20 cellular contexts compared by ENCODE assay signal in the genomic region with DNA sequence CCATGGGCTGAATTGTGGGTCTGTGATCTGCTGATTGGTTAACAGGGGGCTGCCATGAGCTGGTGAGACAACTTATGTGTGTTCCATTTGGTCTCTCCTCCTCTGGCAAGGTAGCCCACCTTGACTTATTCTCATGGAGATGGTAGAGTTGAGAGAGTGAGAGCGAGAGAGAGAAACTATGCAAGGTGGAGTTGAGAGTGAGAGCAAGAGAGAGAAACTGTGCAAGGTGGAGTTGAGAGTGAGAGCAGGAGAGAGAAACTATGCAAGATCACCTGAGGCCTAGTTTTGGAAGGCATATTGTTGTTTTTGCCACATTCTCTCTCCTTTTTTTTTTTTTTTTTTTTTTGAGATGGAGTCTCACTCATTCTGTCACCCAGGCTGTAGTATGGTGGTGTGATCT.
DNase-seq lines count a peak whose midpoint lies in the region; ATAC-seq, FAIRE-seq and TF ChIP-seq lines count a peak whose summit lies in the region.
"Had no signal": no experiment of that assay in that cellular context is flagged by ENCODE, and none has a peak within 500 bp of the region (broad histone marks: within the 10 kb centered on the region; RNA-seq: fewer than 3 reads in every experiment).

No MANE protein-coding gene starts in this region.

- no peaks in the 10 kb centered on the region for H3K4me1 ChIP-seq in HEK293 (ENCODE audit: control insufficient read depth, insufficient read depth, low read length)
- no peaks in the 10 kb centered on the region for H3K4me1 ChIP-seq in keratinocyte (ENCODE audit: control insufficient read depth, extremely low read depth, insufficient read depth, low read length)

- no peak overlapping the region for H3K9ac ChIP-seq in keratinocyte (ENCODE audit: control insufficient read depth, extremely low read depth, insufficient read depth, low read length)
- H3K9ac ChIP-seq: KMS-11 had no signal

- H3K36me3 Mint-ChIP-seq in WTC11 = peaks cover 3% of the 10 kb centered on the region

- peaks cover 5% of the 10 kb centered on the region; the same call in 1 of the 2 replicates for H3K4me1 Mint-ChIP-seq in WTC11

- dilution Hi-C loops in keratinocyte (cut with MboI; ENCODE audit: extremely low pct_ligation_motif_present, low sequenced_read_pairs) = no loop called here

- peaks cover 7 to 8% of the 10 kb centered on the region in 2 experiments; a peak in 2 of 3 replicates for H3K36me3 ChIP-seq in HEK293 (ENCODE audit: control insufficient read depth in 2 of 2, insufficient read depth in 1 of 2, low read length in 2 of 2)
- H3K36me3 ChIP-seq in keratinocyte (ENCODE audit: control insufficient read depth in 2 of 2, extremely low read depth in 1 of 2, insufficient read depth in 2 of 2, low read length in 2 of 2) = no peaks in the 10 kb centered on the region

- peak overlapping the region; percentile 24; the same call in 1 of the 2 replicates for H3K27ac Mint-ChIP-seq in WTC11

- no peaks in the 10 kb centered on the region for H3K9me3 ChIP-seq in HEK293 (ENCODE audit: control insufficient read depth, insufficient read depth, low read depth, low read length)
- H3K9me3 ChIP-seq in keratinocyte (ENCODE audit: control insufficient read depth, low read depth, low read length) = no peaks in the 10 kb centered on the region

- peak; percentile 23 for FAIRE-seq in keratinocyte (lab: Jason Lieb, UNC)
- FAIRE-seq: GM12891, GM18507, HepG2 had no signal

- H3K27ac ChIP-seq in HEK293 (ENCODE audit: extremely low read depth, low read depth, low read length) = no peak overlapping the region
- H3K27ac ChIP-seq in keratinocyte (ENCODE audit: control insufficient read depth, insufficient read depth, low read length) = no peak overlapping the region
- H3K27ac ChIP-seq: C4-2B, KMS-11 had no signal

- DNase-seq in GM12865 (ENCODE audit: low read depth) (peak; percentile 27), WTC11 (ENCODE audit: low spot score) (no peak), keratinocyte (ENCODE audit: low read depth, low spot score) (no peak), left lobe of liver (ENCODE audit: low spot score) (no peak), NCI-H2107 treated with DMSO at 0.1 percent for 48 hours (lab: John Stamatoyannopoulos, UW; ENCODE audit: unreplicated experiment) (no peak)
- DNase-seq: ACHN; AML-193; CD4-positive, alpha-beta memory T cell; DMS79 treated with DMSO at 0.1 percent for 48 hours; GF-D8; GOT3; H7 had no signal

- CTCF ChIA-PET in HEK293 (lab: Yijun Ruan, JAX) (no interaction called here), WTC11 (lab: Charles Lee) (interaction anchor here (0.5 to 1.5 kb wide), 7 partner anchors 31 to 426 kb away, joined by 3 to 4 read pairs (median 3); partner anchors contain the start of genes METTL5 and UBR3)

- H3K9me1 ChIP-seq in keratinocyte (ENCODE audit: control insufficient read depth, extremely low read depth, insufficient read depth, low read length) = no peaks in the 10 kb centered on the region

- H3K4me3 Mint-ChIP-seq in WTC11 = no peak overlapping the region
- H3K4me3 Mint-ChIP-seq: CD4-positive, alpha-beta memory T cell had no signal

- no peaks in the 10 kb centered on the region for H4K20me1 ChIP-seq in keratinocyte (ENCODE audit: control insufficient read depth, extremely low read depth, insufficient read depth, low read length)

- H3K79me2 ChIP-seq in keratinocyte (ENCODE audit: control insufficient read depth, insufficient read depth, low read length) = no peaks in the 10 kb centered on the region

- H2AFZ ChIP-seq in keratinocyte (ENCODE audit: control insufficient read depth, low read length) = no peak overlapping the region

- TF ChIP-seq CTCF in GM12865 (IDR thresholded peaks at IDR 0.05; ENCODE audit: insufficient read depth, low read depth, low read length, missing control alignments) = no peak
- TF ChIP-seq CTCF in HEK293 (tag by site-specific recombination; IDR thresholded peaks at IDR 0.05) = no peak
- TF ChIP-seq CTCF in WTC11 (IDR thresholded peaks at IDR 0.05) = no peak
- TF ChIP-seq CTCF in keratinocyte (optimal IDR thresholded peaks at IDR 0.05 in 1 of 3, IDR thresholded peaks at IDR 0.05 in 1 of 3, conservative IDR thresholded peaks at IDR 0.05 in 1 of 3; ENCODE audit: extremely low read depth in 1 of 3, insufficient read depth in 2 of 3, low read length in 3 of 3) = no peak

- ATAC-seq in WTC11 (no peak), left lobe of liver (no peak), GM21786 (IDR thresholded peaks at IDR 0.05; ENCODE audit: unreplicated experiment) (no peak)
- ATAC-seq: HCT116, HepG2 had no signal

- H3K4me2 ChIP-seq in keratinocyte (ENCODE audit: control insufficient read depth, extremely low read depth, insufficient read depth, low read depth, low read length) = no peak overlapping the region
- H3K4me2 ChIP-seq: KMS-11 had no signal

- peaks cover under 1% of the 10 kb centered on the region; the same call in 1 of the 2 replicates for H3K9me3 Mint-ChIP-seq in WTC11
- H3K9me3 Mint-ChIP-seq: CD4-positive, alpha-beta memory T cell had no signal

- no peaks in the 10 kb centered on the region for H3K27me3 Mint-ChIP-seq in WTC11 (ENCODE audit: low read depth)
- H3K27me3 Mint-ChIP-seq: CD4-positive, alpha-beta memory T cell had no signal

- POLR2A ChIA-PET in HEK293 (lab: Yijun Ruan, JAX) = no interaction called here
- POLR2A ChIA-PET in WTC11 (lab: Charles Lee) = no interaction called here

- H3K4me3 ChIP-seq in GM12865 (ENCODE audit: low read depth, low read length) (no peak overlapping the region), HEK293 (ENCODE audit: low read depth, low read length) (no peak overlapping the region), keratinocyte (ENCODE audit: control insufficient read depth in 2 of 3, extremely low read depth in 1 of 3, insufficient read depth in 2 of 3, low read depth in 1 of 3, low read length in 3 of 3) (no peak overlapping the region)

- no peaks in the 10 kb centered on the region for H3K27me3 ChIP-seq in keratinocyte (ENCODE audit: control insufficient read depth, extremely low read depth, insufficient read depth, low read length)

TF ChIP-seq in HEK293, 187 proteins besides CTCF, POLR2A, EP300 and RAD21:
- TF ChIP-seq ZNF76 (tag by site-specific recombination; IDR thresholded peaks at IDR 0.05; ENCODE audit: borderline replicate concordance, low read depth) (no peak), PRDM1 (tag by site-specific recombination; IDR thresholded peaks at IDR 0.05) (peak; percentile 86)

TF ChIP-seq in WTC11, 78 proteins besides CTCF, POLR2A, EP300 and RAD21 (continues in another document):
- no peak for TF ChIP-seq JAZF1 (CRISPR knock-in tag; IDR thresholded peaks at IDR 0.05)
- no peak for TF ChIP-seq CREB1 (CRISPR knock-in tag; IDR thresholded peaks at IDR 0.05)
- TF ChIP-seq, protein P1, sequence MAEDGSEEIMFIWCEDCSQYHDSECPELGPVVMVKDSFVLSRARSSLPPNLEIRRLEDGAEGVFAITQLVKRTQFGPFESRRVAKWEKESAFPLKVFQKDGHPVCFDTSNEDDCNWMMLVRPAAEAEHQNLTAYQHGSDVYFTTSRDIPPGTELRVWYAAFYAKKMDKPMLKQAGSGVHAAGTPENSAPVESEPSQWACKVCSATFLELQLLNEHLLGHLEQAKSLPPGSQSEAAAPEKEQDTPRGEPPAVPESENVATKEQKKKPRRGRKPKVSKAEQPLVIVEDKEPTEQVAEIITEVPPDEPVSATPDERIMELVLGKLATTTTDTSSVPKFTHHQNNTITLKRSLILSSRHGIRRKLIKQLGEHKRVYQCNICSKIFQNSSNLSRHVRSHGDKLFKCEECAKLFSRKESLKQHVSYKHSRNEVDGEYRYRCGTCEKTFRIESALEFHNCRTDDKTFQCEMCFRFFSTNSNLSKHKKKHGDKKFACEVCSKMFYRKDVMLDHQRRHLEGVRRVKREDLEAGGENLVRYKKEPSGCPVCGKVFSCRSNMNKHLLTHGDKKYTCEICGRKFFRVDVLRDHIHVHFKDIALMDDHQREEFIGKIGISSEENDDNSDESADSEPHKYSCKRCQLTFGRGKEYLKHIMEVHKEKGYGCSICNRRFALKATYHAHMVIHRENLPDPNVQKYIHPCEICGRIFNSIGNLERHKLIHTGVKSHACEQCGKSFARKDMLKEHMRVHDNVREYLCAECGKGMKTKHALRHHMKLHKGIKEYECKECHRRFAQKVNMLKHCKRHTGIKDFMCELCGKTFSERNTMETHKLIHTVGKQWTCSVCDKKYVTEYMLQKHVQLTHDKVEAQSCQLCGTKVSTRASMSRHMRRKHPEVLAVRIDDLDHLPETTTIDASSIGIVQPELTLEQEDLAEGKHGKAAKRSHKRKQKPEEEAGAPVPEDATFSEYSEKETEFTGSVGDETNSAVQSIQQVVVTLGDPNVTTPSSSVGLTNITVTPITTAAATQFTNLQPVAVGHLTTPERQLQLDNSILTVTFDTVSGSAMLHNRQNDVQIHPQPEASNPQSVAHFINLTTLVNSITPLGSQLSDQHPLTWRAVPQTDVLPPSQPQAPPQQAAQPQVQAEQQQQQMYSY (CRISPR knock-in tag; IDR thresholded peaks at IDR 0.05) = no peak
- no peak for TF ChIP-seq SMAD4 (CRISPR knock-in tag; IDR thresholded peaks at IDR 0.05)
- TF ChIP-seq, protein P2, sequence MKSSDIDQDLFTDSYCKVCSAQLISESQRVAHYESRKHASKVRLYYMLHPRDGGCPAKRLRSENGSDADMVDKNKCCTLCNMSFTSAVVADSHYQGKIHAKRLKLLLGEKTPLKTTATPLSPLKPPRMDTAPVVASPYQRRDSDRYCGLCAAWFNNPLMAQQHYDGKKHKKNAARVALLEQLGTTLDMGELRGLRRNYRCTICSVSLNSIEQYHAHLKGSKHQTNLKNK (CRISPR knock-in tag; IDR thresholded peaks at IDR 0.05) = no peak
- no peak for TF ChIP-seq ZNF423 (CRISPR knock-in tag; IDR thresholded peaks at IDR 0.05)
- TF ChIP-seq GRHL2 (CRISPR knock-in tag; IDR thresholded peaks at IDR 0.05; ENCODE audit: insufficient replicate concordance, severe bottlenecking) = no peak
- no peak for TF ChIP-seq ZNF263 (CRISPR knock-in tag; IDR thresholded peaks at IDR 0.05; ENCODE audit: low read depth)
- TF ChIP-seq TCF7 (CRISPR knock-in tag; IDR thresholded peaks at IDR 0.05; ENCODE audit: low read depth) = no peak
